ENCODE assay signal across 8 cellular contexts in genomic region chr10:61902448-61903183, GRCh38. TPM values are rescaled to one million over a fixed set of nuclear protein-coding genes. Genes with fewer than 3 reads are reported as not detected.
DNase-seq lines count a peak whose midpoint lies in the region; ATAC-seq and TF ChIP-seq lines count a peak whose summit lies in the region.

No MANE protein-coding gene starts in this region.

- peaks cover 30% of the 10 kb centered on the region for H3K4me1 ChIP-seq in OCI-LY3 (ENCODE audit: low read length)

- H3K9ac ChIP-seq in OCI-LY3 (ENCODE audit: low read length) = peak overlapping the region; percentile 95

- peak overlapping the region; percentile 100 for H3K27ac Mint-ChIP-seq in activated T-helper 17 cell treated with anti-CD3 and anti-CD28 coated beads, Interleukin-2, amount 50 U/mL, for 72 hours
- H3K27ac Mint-ChIP-seq in natural killer cell = peak overlapping the region; percentile 87 to 89

- H3K4me3 Mint-ChIP-seq in activated T-helper 17 cell treated with anti-CD3 and anti-CD28 coated beads, Interleukin-2, amount 50 U/mL, for 72 hours = peak overlapping the region; percentile 90
- peak overlapping the region; percentile 93 for H3K4me3 Mint-ChIP-seq in natural killer cell

- no peaks in the 10 kb centered on the region for H3K27me3 Mint-ChIP-seq in activated T-helper 17 cell treated with anti-CD3 and anti-CD28 coated beads, Interleukin-2, amount 50 U/mL, for 72 hours
- no peaks in the 10 kb centered on the region for H3K27me3 Mint-ChIP-seq in natural killer cell (ENCODE audit: low read depth in 2 of 2)

- H3K9me3 Mint-ChIP-seq in activated T-helper 17 cell treated with anti-CD3 and anti-CD28 coated beads, Interleukin-2, amount 50 U/mL, for 72 hours = no peaks in the 10 kb centered on the region
- H3K9me3 Mint-ChIP-seq in natural killer cell = no peaks in the 10 kb centered on the region

- H3K36me3 ChIP-seq in OCI-LY3 (replicated peaks; ENCODE audit: low read depth, low read length) = no peaks in the 10 kb centered on the region

- H2AFZ ChIP-seq in OCI-LY3 (ENCODE audit: low read depth, low read length) = peak overlapping the region; percentile 41; the same call in 1 of the 2 replicates

- peak overlapping the region; percentile 99 for H3K4me2 ChIP-seq in OCI-LY3 (ENCODE audit: low read length)

- H3K27me3 ChIP-seq in OCI-LY3 (ENCODE audit: low read depth, low read length) = no peaks in the 10 kb centered on the region

- H3K4me1 Mint-ChIP-seq in activated T-helper 17 cell treated with anti-CD3 and anti-CD28 coated beads, Interleukin-2, amount 50 U/mL, for 72 hours = peaks cover 28% of the 10 kb centered on the region
- peaks cover 65 to 67% of the 10 kb centered on the region in 2 donors for H3K4me1 Mint-ChIP-seq in natural killer cell

- ATAC-seq in HG02981 (IDR thresholded peaks at IDR 0.05; ENCODE audit: unreplicated experiment) (peak; percentile 8), natural killer cell (peak; percentile 13 to 43 (median 36)), GM21825 (IDR thresholded peaks at IDR 0.05; ENCODE audit: unreplicated experiment) (no peak)
- ATAC-seq in activated T-helper 17 cell treated with anti-CD3 and anti-CD28 coated beads, Interleukin-2, amount 50 U/mL, for 72 hours (replicated peaks) = peak; percentile 13

- peak overlapping the region; percentile 93 for H3K27ac ChIP-seq in OCI-LY3 (ENCODE audit: low read length)

- intact Hi-C loops in natural killer cell (cut with micrococcal nuclease) = loop anchor here (1.0 to 5.0 kb wide), 3 partner anchors 41 to 1995 kb away; partner anchors contain the start of gene CCDC6

- peak; percentile 50 for TF ChIP-seq CTCF in OCI-LY3 (IDR thresholded peaks at IDR 0.05; ENCODE audit: low read depth, low read length)
- no peak for TF ChIP-seq CTCF in natural killer cell (IDR thresholded peaks at IDR 0.05)

- peak overlapping the region; percentile 96 for H3K4me3 ChIP-seq in OCI-LY3 (ENCODE audit: low read length)

- peaks cover 19% of the 10 kb centered on the region for H3K79me2 ChIP-seq in OCI-LY3 (ENCODE audit: low read length)

- no peaks in the 10 kb centered on the region for H3K9me3 ChIP-seq in OCI-LY3 (ENCODE audit: insufficient read depth, low read length)

- no peaks in the 10 kb centered on the region for H4K20me1 ChIP-seq in OCI-LY3 (ENCODE audit: insufficient read depth, low read length)

- in situ Hi-C loops in G401 (cut with HindIII; ENCODE audit: low sequenced_read_pairs) = no loop called here

- peaks cover 50% of the 10 kb centered on the region for H3K36me3 Mint-ChIP-seq in activated T-helper 17 cell treated with anti-CD3 and anti-CD28 coated beads, Interleukin-2, amount 50 U/mL, for 72 hours (ENCODE audit: low read depth)
- H3K36me3 Mint-ChIP-seq in natural killer cell = no peaks in the 10 kb centered on the region

- DNase-seq in G401 (ENCODE audit: low spot score) (peak; percentile 84), fibroblast of peridontal ligament (ENCODE audit: extremely low read depth) (peak; percentile 83), natural killer cell (peak; percentile 39), superior temporal gyrus (ENCODE audit: extremely low spot score) (peak; percentile 86)

RNA-seq across cellular contexts. Expression of gene ARID5B, which starts 1.1 kb away (rescaled TPM):
- 8.6 and 12.4 TPM in 2 replicates for total RNA-seq in G401 (2014; rRNA removed; shearing (Covaris generic))
- total RNA-seq in activated T-helper 17 cell treated with anti-CD3 and anti-CD28 coated beads, Interleukin-2, amount 50 U/mL, for 72 hours = 10 to 100 TPM; 65.5 to 93.8 TPM
- total RNA-seq in natural killer cell = 10 to 100 TPM; 22.3 to 44.3 (median 31.3) TPM
